In genomic region chr18:34639662-34640061, GRCh38 we compare ENCODE assay signal across 18 cellular contexts.
A peak's percentile ranks its signal among the peaks of the same experiment; 100 is the strongest.
DNase-seq lines count a peak whose midpoint lies in the region; ATAC-seq and TF ChIP-seq lines count a peak whose summit lies in the region.
"Had no signal": no experiment of that assay in that cellular context is flagged by ENCODE, and none has a peak within 500 bp of the region (broad histone marks: within the 10 kb centered on the region; RNA-seq: fewer than 3 reads in every experiment).

No MANE protein-coding gene starts in this region.

- no peaks in the 10 kb centered on the region for H3K36me3 ChIP-seq in psoas muscle (ENCODE audit: insufficient read depth in 1 of 2, low read depth in 1 of 2)
- H3K36me3 ChIP-seq in tibial nerve: no peaks in the 10 kb centered on the region
- H3K36me3 ChIP-seq: Peyer's patch had no signal

- no peaks in the 10 kb centered on the region for H3K9me3 ChIP-seq in psoas muscle
- no peaks in the 10 kb centered on the region for H3K9me3 ChIP-seq in tibial nerve
- H3K9me3 ChIP-seq: Caco-2, Peyer's patch had no signal

- no peak for TF ChIP-seq EP300 in tibial nerve (IDR thresholded peaks at IDR 0.05)

- H3K4me3 ChIP-seq in psoas muscle: no peak overlapping the region
- no peak overlapping the region for H3K4me3 ChIP-seq in tibial nerve
- H3K4me3 ChIP-seq: Peyer's patch had no signal

- in situ Hi-C loops in G401 (cut with HindIII; ENCODE audit: low sequenced_read_pairs): no loop called here

- peak in 3 of 4 donors; percentile 46 to 78 (median 52) for ATAC-seq in psoas muscle
- ATAC-seq in HG02981 (IDR thresholded peaks at IDR 0.05; ENCODE audit: unreplicated experiment): no peak
- ATAC-seq: HCT116, SK-N-SH treated with all-trans-retinoic acid at 6 μM for 48 hours had no signal

- intact Hi-C loops in psoas muscle (cut with DNase I): loop anchor here (5.0 to 10.0 kb wide), 2 partner anchors 42 to 145 kb away; no protein-coding TSS in a partner anchor

- DNase-seq in G401 (ENCODE audit: low spot score) (peak; percentile 79), OCI-M1 (lab: John Stamatoyannopoulos, UW) (peak; percentile 6), fibroblast of gingiva (ENCODE audit: low read depth) (peak; percentile 13), psoas muscle (no peak), GOT3 (lab: John Stamatoyannopoulos, UW) (no peak), T-helper 2 cell (no peak), tibial nerve (ENCODE audit: low spot score in 2 of 2) (no peak)
- DNase-seq: ACHN; Caco-2; CD4-positive, CD25-positive, alpha-beta regulatory T cell; KBM-7; NCI-H1048; NCI-H510A treated with DMSO at 0.1 percent for 48 hours; Peyer's patch; SHP77 had no signal

- H3K27me3 ChIP-seq in psoas muscle (ENCODE audit: insufficient read depth in 3 of 3, low read length in 2 of 3): no peaks in the 10 kb centered on the region
- no peaks in the 10 kb centered on the region for H3K27me3 ChIP-seq in tibial nerve
- H3K27me3 ChIP-seq: Peyer's patch had no signal

- no peak for TF ChIP-seq POLR2A in tibial nerve (IDR thresholded peaks at IDR 0.05)

- H3K4me1 ChIP-seq in psoas muscle (peaks cover 33% of the 10 kb centered on the region), tibial nerve (peaks cover 0 to 10% (median 0%) of the 10 kb centered on the region in 4 donors)
- H3K4me1 ChIP-seq: Caco-2, Peyer's patch had no signal

- H3K27ac ChIP-seq in psoas muscle (peak overlapping the region; percentile 65), tibial nerve (no peak overlapping the region)
- H3K27ac ChIP-seq: Peyer's patch had no signal

- TF ChIP-seq CTCF in psoas muscle (IDR thresholded peaks at IDR 0.05) (no peak), tibial nerve (IDR thresholded peaks at IDR 0.05) (no peak)

- 30 to 56% (median 44%) methylated on average over 1 of the region's 1 CpG for WGBS in psoas muscle, 3 donors
- WGBS in tibial nerve, 2 donors: 90 to 94% methylated on average over 1 of the region's 1 CpG

Comparison
In these comparisons a context has a peak if more than half of its experiments do, and no peak if none do; other contexts are left out.
1. DNase-seq: peak in G401 (single experiment), OCI-M1 (single experiment) and fibroblast of gingiva (single experiment); none in psoas muscle (0 of 2), GOT3 (single experiment), T-helper 2 cell (0 of 5) and tibial nerve (0 of 2).